Comparison of ENCODE assay signal across 17 cellular contexts in genomic region chr12:121961195-121961879, GRCh38. TPM values are rescaled to one million over a fixed set of nuclear protein-coding genes. Genes with fewer than 3 reads are reported as not detected.
DNase-seq lines count a peak whose midpoint lies in the region; ATAC-seq, FAIRE-seq and TF ChIP-seq lines count a peak whose summit lies in the region.
"Had no signal": no experiment of that assay in that cellular context is flagged by ENCODE, and none has a peak within 500 bp of the region (broad histone marks: within the 10 kb centered on the region; RNA-seq: fewer than 3 reads in every experiment).

No MANE protein-coding gene starts in this region.

- H3K4me1 ChIP-seq in GM23338 (ENCODE audit: insufficient read depth): peaks cover 15% of the 10 kb centered on the region
- H3K4me1 ChIP-seq in K562 (replicated peaks in 1 of 2; ENCODE audit: control insufficient read depth in 2 of 2, insufficient read depth in 2 of 2, low read length in 2 of 2): peaks cover 0 to 4% of the 10 kb centered on the region in 2 experiments; a peak in 1 of 5 replicates
- H3K4me1 ChIP-seq in foreskin keratinocyte: peaks cover 18% of the 10 kb centered on the region

- H4K20me1 ChIP-seq in GM23338 (replicated peaks; ENCODE audit: insufficient read depth) (no peaks in the 10 kb centered on the region), K562 (replicated peaks; ENCODE audit: control insufficient read depth, insufficient read depth, low read length) (no peaks in the 10 kb centered on the region)

- no peak overlapping the region for H3K27ac Mint-ChIP-seq in GM23338
- no peak overlapping the region for H3K27ac Mint-ChIP-seq in activated T-cell treated with anti-CD3 and anti-CD28 coated beads, Interleukin-2, amount 50 U/mL, for 72 hours
- H3K27ac Mint-ChIP-seq: CD4-positive, alpha-beta memory T cell had no signal

- TF ChIP-seq EP300 in K562 (IDR thresholded peaks at IDR 0.05; ENCODE audit: low read length): no peak

- no peaks in the 10 kb centered on the region for H3K36me3 ChIP-seq in GM23338 (ENCODE audit: insufficient read depth)
- H3K36me3 ChIP-seq in K562 (ENCODE audit: control insufficient read depth, insufficient read depth, low read length): peaks cover 41% of the 10 kb centered on the region; the same call in 2 of the 3 replicates

- DNase-seq in GM10248 (ENCODE audit: extremely low spot score): peak; percentile 5
- DNase-seq in GM23338 (ENCODE audit: low spot score): no peak
- DNase-seq in K562 (ENCODE audit: extremely low read depth in 1 of 4, low spot score in 3 of 4): no peak
- peak; percentile 20 to 47 for DNase-seq in foreskin keratinocyte
- no peak for DNase-seq in NCI-H128 (lab: John Stamatoyannopoulos, UW; ENCODE audit: unreplicated experiment)
- no peak for DNase-seq in activated T-cell treated with anti-CD3 and anti-CD28 coated beads, Interleukin-2, amount 50 U/mL, for 72 hours
- no peak for DNase-seq in NOMO-1 treated with DMSO at 0.1 percent for 48 hours (lab: John Stamatoyannopoulos, UW; ENCODE audit: unreplicated experiment)
- DNase-seq: C1 segment of cervical spinal cord; Calu3; CD4-positive, alpha-beta memory T cell; COR-L47; DMS53; DMS79 treated with DMSO at 0.1 percent for 48 hours; GF-D8; HCEC 1CT had no signal

- no peak for TF ChIP-seq RAD21 in K562 (CRISPR knock-in tag; conservative IDR thresholded peaks at IDR 0.05 in 1 of 2, IDR thresholded peaks at IDR 0.05 in 1 of 2)

- BruUV-seq in K562 (replicated peaks; lab: Mats Ljungman, UMichigan): no TSS peak

- H3K9me1 ChIP-seq in K562 (ENCODE audit: control insufficient read depth, insufficient read depth, low read length): no peaks in the 10 kb centered on the region

- CTCF ChIA-PET in GM10248 (lab: Yijun Ruan, JAX) (interaction anchor here (1.1 to 1.3 kb wide), 2 partner anchors 19 to 393 kb away, joined by 3 to 5 read pairs; no protein-coding TSS in a partner anchor), K562 (lab: Yijun Ruan, JAX; ENCODE audit: low intra/inter-chr PET ratio) (no interaction called here)

- H3K27me3 ChIP-seq in GM23338 (ENCODE audit: insufficient read depth): no peaks in the 10 kb centered on the region
- no peaks in the 10 kb centered on the region for H3K27me3 ChIP-seq in K562 (ENCODE audit: control insufficient read depth in 2 of 2, insufficient read depth in 2 of 2, low read length in 2 of 2)
- no peaks in the 10 kb centered on the region for H3K27me3 ChIP-seq in foreskin keratinocyte

- no peaks in the 10 kb centered on the region for H3K36me3 Mint-ChIP-seq in GM23338 (ENCODE audit: low read depth)
- no peaks in the 10 kb centered on the region for H3K36me3 Mint-ChIP-seq in activated T-cell treated with anti-CD3 and anti-CD28 coated beads, Interleukin-2, amount 50 U/mL, for 72 hours (ENCODE audit: insufficient read depth in 2 of 2)
- H3K36me3 Mint-ChIP-seq: CD4-positive, alpha-beta memory T cell had no signal

- H3F3A ChIP-seq in GM23338 (replicated peaks; ENCODE audit: low read depth): peaks cover 8% of the 10 kb centered on the region; the same call in 1 of the 2 replicates

- no peak for FAIRE-seq in K562 (lab: Jason Lieb, UNC)
- FAIRE-seq: GM12892, H1 had no signal

- H3K4me3 ChIP-seq in GM23338: no peak overlapping the region
- no peak overlapping the region for H3K4me3 ChIP-seq in K562

- H3K27ac ChIP-seq in GM23338 (ENCODE audit: low read depth) (no peak overlapping the region), K562 (ENCODE audit: extremely low read depth, low read depth, low read length) (no peak overlapping the region), foreskin keratinocyte (no peak overlapping the region)

- no peaks in the 10 kb centered on the region for H3K79me2 ChIP-seq in GM23338 (replicated peaks; ENCODE audit: insufficient read depth)
- H3K79me2 ChIP-seq in K562 (ENCODE audit: control insufficient read depth, insufficient read depth, low read length): no peaks in the 10 kb centered on the region

- H2AFZ ChIP-seq in GM23338 (peak overlapping the region; percentile 74; the same call in 1 of the 2 replicates), K562 (ENCODE audit: low read depth, low read length) (no peak overlapping the region)

- H3K4me2 ChIP-seq in GM23338 (no peak overlapping the region), K562 (ENCODE audit: insufficient read depth, low read length) (no peak overlapping the region)

- H3K27me3 Mint-ChIP-seq in GM23338 (ENCODE audit: insufficient read depth, low read depth, poor library complexity): peaks cover 10% of the 10 kb centered on the region
- H3K27me3 Mint-ChIP-seq in activated T-cell treated with anti-CD3 and anti-CD28 coated beads, Interleukin-2, amount 50 U/mL, for 72 hours (ENCODE audit: low read depth): no peaks in the 10 kb centered on the region

- TF ChIP-seq CTCF in GM10248 (IDR thresholded peaks at IDR 0.05; ENCODE audit: control extremely low read depth, extremely low read depth, low read depth, missing control alignments): no peak
- TF ChIP-seq CTCF in GM23338 (conservative IDR thresholded peaks at IDR 0.05; ENCODE audit: low read depth in 2 of 2): no peak
- TF ChIP-seq CTCF in K562 (IDR thresholded peaks at IDR 0.05 in 2 of 3, conservative IDR thresholded peaks at IDR 0.05 in 1 of 3; ENCODE audit: insufficient read depth in 2 of 3, low read depth in 1 of 3, low read length in 3 of 3): no peak
- TF ChIP-seq CTCF in foreskin keratinocyte (conservative IDR thresholded peaks at IDR 0.05): no peak

- no peaks in the 10 kb centered on the region for H3K9me3 ChIP-seq in K562 (replicated peaks; ENCODE audit: control insufficient read depth, insufficient read depth, low read depth, low read length)

- ATAC-seq in GM23338: no peak
- no peak for ATAC-seq in K562
- peak; percentile 29 for ATAC-seq in foreskin keratinocyte
- no peak for ATAC-seq in activated T-cell treated with anti-CD3 and anti-CD28 coated beads, Interleukin-2, amount 50 U/mL, for 72 hours (replicated peaks in 1 of 2)

- peaks cover 14% of the 10 kb centered on the region for H3K4me1 Mint-ChIP-seq in GM23338
- H3K4me1 Mint-ChIP-seq in activated T-cell treated with anti-CD3 and anti-CD28 coated beads, Interleukin-2, amount 50 U/mL, for 72 hours (ENCODE audit: low read depth): no peaks in the 10 kb centered on the region
- H3K4me1 Mint-ChIP-seq: CD4-positive, alpha-beta memory T cell had no signal

- H3K9ac ChIP-seq in K562 (ENCODE audit: insufficient read depth in 1 of 2, low read depth in 2 of 2, low read length in 2 of 2): no peak overlapping the region

- in situ Hi-C loops in K562 (cut with MboI): no loop called here

- TF ChIP-seq POLR2A in K562 (conservative IDR thresholded peaks at IDR 0.05): no peak

- no peaks in the 10 kb centered on the region for H3K9me3 Mint-ChIP-seq in GM23338
- H3K9me3 Mint-ChIP-seq in activated T-cell treated with anti-CD3 and anti-CD28 coated beads, Interleukin-2, amount 50 U/mL, for 72 hours: no peaks in the 10 kb centered on the region
- H3K9me3 Mint-ChIP-seq: CD4-positive, alpha-beta memory T cell had no signal

- POLR2A ChIA-PET in GM10248 (lab: Yijun Ruan, JAX) (interaction anchor here (0.5 kb wide), 1 partner anchor 1537 kb away, joined by 3 read pairs; no protein-coding TSS in a partner anchor), K562 (lab: Yijun Ruan, JAX) (interaction anchor here (0.6 kb wide), 2 partner anchors 40 to 1548 kb away, joined by 3 read pairs; no protein-coding TSS in a partner anchor)

- intact Hi-C loops in K562 (cut with micrococcal nuclease): no loop called here

- H3K4me3 Mint-ChIP-seq in GM23338: no peak overlapping the region
- no peak overlapping the region for H3K4me3 Mint-ChIP-seq in activated T-cell treated with anti-CD3 and anti-CD28 coated beads, Interleukin-2, amount 50 U/mL, for 72 hours
- H3K4me3 Mint-ChIP-seq: CD4-positive, alpha-beta memory T cell had no signal

- WGBS in K562 (ENCODE audit: insufficient coverage, low coverage, missing lambda C conversion rate): 71% methylated on average over 3 of the region's 5 CpGs

- no peaks in the 10 kb centered on the region for H3K9me2 ChIP-seq in GM23338 (ENCODE audit: insufficient read depth)

TF ChIP-seq in GM23338, 12 proteins besides CTCF, POLR2A, EP300 and RAD21 (continues in another document):
- TF ChIP-seq ZNF331 (CRISPR knock-in tag; IDR thresholded peaks at IDR 0.05; ENCODE audit: low read depth): no peak

TF ChIP-seq in K562, 482 proteins besides CTCF, POLR2A, EP300 and RAD21 (continues in another document):
- TF ChIP-seq E2F6 (IDR thresholded peaks at IDR 0.05; ENCODE audit: borderline replicate concordance in 1 of 2, extremely low read depth in 1 of 2, insufficient read depth in 1 of 2, insufficient read length in 1 of 2, low read depth in 1 of 2, low read length in 1 of 2, poor library complexity in 1 of 2, severe bottlenecking in 1 of 2): no peak

RNA-seq across cellular contexts. Expression of gene CFAP251, which starts 42.9 kb away (rescaled TPM):
- 1.6 and 2.5 TPM in 2 replicates for total RNA-seq in GM23338 (2014; rRNA removed; shearing (Covaris generic))
- 0.70 and 1.4 TPM in 2 replicates for polyA plus RNA-seq in GM23338 (2016; fragmentation: Nextera tagmentation; extraction: Ambion mirVana)
- 69.4 and 86.7 TPM in 2 replicates for total RNA-seq in K562 (2011; cell fraction: chromatin; rRNA removed; ENCODE audit: low replicate concordance)
- total RNA-seq in K562 (2011; cell fraction: nucleolus; rRNA removed): 33.5 and 44.6 TPM in 2 replicates
- 42.5 and 56.6 TPM in 2 replicates for total RNA-seq in K562 (2011; cell fraction: nucleoplasm; rRNA removed)
- 23.9 and 25.2 TPM in 2 replicates for total RNA-seq in K562 (2014; rRNA removed)
- 16.6 and 19.0 TPM in 2 replicates for total RNA-seq in K562 (2014; rRNA removed; fragmentation: Illumina TruSeq; extraction: Trizol)
- 16.2 and 19.1 TPM in 2 replicates for total RNA-seq in K562 (2015; rRNA removed; fragmentation: Illumina TruSeq; extraction: Trizol)
- total RNA-seq in K562 (2021): 17.2 and 18.2 TPM in 2 replicates
- polyA plus RNA-seq in K562 (2011; rRNA removed): 20.0 and 22.2 TPM in 2 replicates
- polyA plus RNA-seq in K562 (2011; cell fraction: cytosol; rRNA removed): 12.2 and 17.2 TPM in 2 replicates
- 42.3 and 43.1 TPM in 2 replicates for polyA plus RNA-seq in K562 (2011; cell fraction: nucleus; rRNA removed)
- polyA plus RNA-seq in K562 (2012): 12.5 and 19.8 TPM in 2 replicates
- polyA plus RNA-seq in K562 (2014; fragmentation: Illumina TruSeq; extraction: Trizol): 16.5 and 18.1 TPM in 2 replicates
- polyA plus RNA-seq in K562 (2014; fragmentation: Nextera tagmentation; extraction: Ambion mirVana): 10 to 100 TPM; 17.4 to 24.3 TPM
- polyA plus RNA-seq in K562 (2014; rRNA removed): 27.7 and 31.0 TPM in 2 replicates
- 38.6 and 40.6 TPM in 2 replicates for polyA minus RNA-seq in K562 (2011; rRNA and poly(A)+ RNA removed)
- 10.4 and 13.1 TPM in 2 replicates for polyA minus RNA-seq in K562 (2011; cell fraction: cytosol; rRNA and poly(A)+ RNA removed)
- 18.7 and 32.1 TPM in 2 replicates for polyA minus RNA-seq in K562 (2011; cell fraction: nucleus; rRNA and poly(A)+ RNA removed)
- 44.5 and 52.1 TPM in 2 replicates for total RNA-seq in foreskin keratinocyte
- 40.7 and 48.0 TPM in 2 replicates for polyA plus RNA-seq in foreskin keratinocyte
- 1 to 10 TPM in 1 of 2 donors, under 1 TPM in 1; 0.70 to 1.6 TPM for total RNA-seq in activated T-cell treated with anti-CD3 and anti-CD28 coated beads, Interleukin-2, amount 50 U/mL, for 72 hours

Comparison
In these comparisons a context has a peak if more than half of its experiments do, and no peak if none do; other contexts are left out.
1. DNase-seq: peak in GM10248 (single experiment) and foreskin keratinocyte (2 of 2); none in GM23338 (single experiment), K562 (0 of 4), NCI-H128 (single experiment), activated T-cell treated with anti-CD3 and anti-CD28 coated beads, Interleukin-2, amount 50 U/mL, for 72 hours (0 of 2) and NOMO-1 treated with DMSO at 0.1 percent for 48 hours (single experiment).